2 cellular contexts compared by ENCODE assay signal in genomic region chrX:16191605-16192004, GRCh38.
TF ChIP-seq lines count a peak whose summit lies in the region.

No MANE protein-coding gene starts in this region.

TF ChIP-seq in SK-N-SH, 30 proteins besides CTCF, POLR2A, EP300 and RAD21 (continued from another document):
- TF ChIP-seq ZBTB33 (IDR thresholded peaks at IDR 0.05; ENCODE audit: borderline replicate concordance, low read depth): no peak
- no peak for TF ChIP-seq SMC3 (IDR thresholded peaks at IDR 0.05; ENCODE audit: low read depth, low read length)
- no peak for TF ChIP-seq TAF1 (IDR thresholded peaks at IDR 0.05; ENCODE audit: borderline replicate concordance, low read depth, low read length)
- TF ChIP-seq CHD2 (IDR thresholded peaks at IDR 0.05; ENCODE audit: low read length, partially characterized antibody): no peak
- no peak for TF ChIP-seq NFIC (IDR thresholded peaks at IDR 0.05; ENCODE audit: borderline replicate concordance)
- no peak for TF ChIP-seq GABPA (IDR thresholded peaks at IDR 0.05; ENCODE audit: low read depth)
- no peak for TF ChIP-seq ELF1 (IDR thresholded peaks at IDR 0.05)

TF ChIP-seq in SK-N-SH treated with all-trans-retinoic acid at 6 μM for 48 hours, 23 proteins besides CTCF, POLR2A, EP300 and RAD21 (continued from another document):
- TF ChIP-seq PATZ1 (CRISPR knock-in tag; IDR thresholded peaks at IDR 0.05; ENCODE audit: borderline replicate concordance) (no peak), ISL1 (CRISPR knock-in tag; IDR thresholded peaks at IDR 0.05) (no peak), BACH2 (CRISPR knock-in tag; IDR thresholded peaks at IDR 0.05; ENCODE audit: borderline replicate concordance) (no peak)
TF ChIP-seq in SK-N-SH treated with all-trans-retinoic acid at 6 μM for 48 hours: peak in this region for 0.
